20 cellular contexts compared by ENCODE assay signal in genomic region chr6:102717737-102718427, GRCh38.
A peak's percentile ranks its signal among the peaks of the same experiment; 100 is the strongest.
DNase-seq lines count a peak whose midpoint lies in the region; ATAC-seq and TF ChIP-seq lines count a peak whose summit lies in the region.
"Had no signal": no experiment of that assay in that cellular context is flagged by ENCODE, and none has a peak within 500 bp of the region (broad histone marks: within the 10 kb centered on the region; RNA-seq: fewer than 3 reads in every experiment).

No MANE protein-coding gene starts in this region.

- 49% methylated on average over 5 of the region's 5 CpGs for WGBS in smooth muscle cell (ENCODE audit: low lambda C conversion rate)

- peak in 1 of 2 donors; percentile 39 for DNase-seq in cardiac muscle cell (ENCODE audit: low read depth in 1 of 2, low spot score in 1 of 2)
- DNase-seq in Right ventricle myocardium inferior (ENCODE audit: missing footprints), result no peak
- DNase-seq in ecto neural progenitor cell (ENCODE audit: low spot score), result peak; percentile 56
- peak; percentile 36 for DNase-seq in left kidney (ENCODE audit: low read depth, low spot score)
- DNase-seq in smooth muscle cell (lab: John Stamatoyannopoulos, UW; ENCODE audit: unreplicated experiment), result no peak
- DNase-seq in kidney glomerular epithelial cell (lab: John Stamatoyannopoulos, UW), result no peak
- DNase-seq: Caco-2; CD4-positive, alpha-beta T cell; GDM1; HCEC 1CT; KG1; MV-4-11; NCI-H1694 treated with DMSO at 0.1 percent for 48 hours; NCI-H2107; NCI-H345; NCI-H526 treated with DMSO at 0.1 percent for 48 hours; NK-92 treated with Interleukin-12 subunit alpha and Interleukin-12 subunit beta, amount 100 ng/mL, for 24 hours; Right ventricle myocardium superior had no signal

- H3K4me1 ChIP-seq in cardiac muscle cell (ENCODE audit: low read depth) (peaks cover 7% of the 10 kb centered on the region), smooth muscle cell (ENCODE audit: low read depth) (peaks cover 34% of the 10 kb centered on the region)
- H3K4me1 ChIP-seq: Caco-2 had no signal

- ATAC-seq in Right ventricle myocardium inferior (no peak), HG02938 (IDR thresholded peaks at IDR 0.05; ENCODE audit: unreplicated experiment) (no peak), HG03139 (IDR thresholded peaks at IDR 0.05; ENCODE audit: unreplicated experiment) (no peak)

- H4K20me1 ChIP-seq in smooth muscle cell (ENCODE audit: low read depth), result no peaks in the 10 kb centered on the region

- no peaks in the 10 kb centered on the region for H3F3A ChIP-seq in smooth muscle cell (ENCODE audit: low read depth)

- peak overlapping the region; percentile 45 for H2AFZ ChIP-seq in smooth muscle cell (ENCODE audit: low read depth)

- TF ChIP-seq CTCF in cardiac muscle cell (IDR thresholded peaks at IDR 0.05; ENCODE audit: low read depth, low read length) (no peak), smooth muscle cell (IDR thresholded peaks at IDR 0.05; ENCODE audit: borderline replicate concordance, insufficient read depth, poor library complexity, severe bottlenecking) (no peak)

- no peaks in the 10 kb centered on the region for H3K79me2 ChIP-seq in smooth muscle cell (ENCODE audit: low read depth)

- H3K4me3 ChIP-seq in cardiac muscle cell, result no peak overlapping the region
- H3K4me3 ChIP-seq in smooth muscle cell, result no peak overlapping the region

- intact Hi-C loops in Right ventricle myocardium inferior (cut with DNase I), result no loop called here

- no peak overlapping the region for H3K9ac ChIP-seq in smooth muscle cell (ENCODE audit: low read depth)

- no peaks in the 10 kb centered on the region for H3K36me3 ChIP-seq in cardiac muscle cell
- no peaks in the 10 kb centered on the region for H3K36me3 ChIP-seq in smooth muscle cell (ENCODE audit: low read depth)

- H3K27me3 ChIP-seq in cardiac muscle cell (no peaks in the 10 kb centered on the region), smooth muscle cell (ENCODE audit: low read depth) (no peaks in the 10 kb centered on the region)

- H3K4me2 ChIP-seq in smooth muscle cell, result no peak overlapping the region

- H3K9me3 ChIP-seq in cardiac muscle cell (ENCODE audit: low read depth), result no peaks in the 10 kb centered on the region
- H3K9me3 ChIP-seq in smooth muscle cell (replicated peaks; ENCODE audit: low read depth), result no peaks in the 10 kb centered on the region
- H3K9me3 ChIP-seq: Caco-2 had no signal

- H3K27ac ChIP-seq in cardiac muscle cell (peak overlapping the region; percentile 72), smooth muscle cell (ENCODE audit: low read depth) (no peak overlapping the region)

Comparison
In these comparisons a context has a peak if more than half of its experiments do, and no peak if none do; other contexts are left out.
1. DNase-seq: peak in ecto neural progenitor cell (single experiment) and left kidney (single experiment); none in Right ventricle myocardium inferior (single experiment), smooth muscle cell (single experiment) and kidney glomerular epithelial cell (single experiment).